ENCODE assay signal across 42 cellular contexts in genomic region chrX:70988425-70988824, GRCh38. TPM values are rescaled to one million over a fixed set of nuclear protein-coding genes. Genes with fewer than 3 reads are reported as not detected.
"Had no signal": no experiment of that assay in that cellular context is flagged by ENCODE, and none has a peak within 500 bp of the region (broad histone marks: within the 10 kb centered on the region; RNA-seq: fewer than 3 reads in every experiment).

No MANE protein-coding gene starts in this region.

- H3K36me3 ChIP-seq: adrenal gland, ascending aorta, brain microvascular endothelial cell, breast epithelium, cardiac muscle cell had no signal

- H3K9me3 Mint-ChIP-seq: activated naive CD4-positive, alpha-beta T cell treated with anti-CD3 and anti-CD28 coated beads, Interleukin-2, amount 10 ng/mL, durations not matched to agents 7 days and 5 days; activated naive CD4-positive, alpha-beta T cell treated with anti-CD3 and anti-CD28 coated beads, Interleukin-2, amount 50 U/mL, for 24 hours; activated naive CD4-positive, alpha-beta T cell treated with anti-CD3 and anti-CD28 coated beads, Interleukin-2, amount 50 U/mL, for 72 hours; activated naive CD8-positive, alpha-beta T cell treated with anti-CD3 and anti-CD28 coated beads for 36 hours; activated naive CD8-positive, alpha-beta T cell treated with anti-CD3 and anti-CD28 coated beads, Interleukin-2, amount 10 ng/mL, durations not matched to agents 7 days and 5 days; activated naive CD8-positive, alpha-beta T cell treated with anti-CD3 and anti-CD28 coated beads, Interleukin-2, amount 50 U/mL, for 24 hours; activated T-cell treated with anti-CD3 and anti-CD28 coated beads, Interleukin-2, amount 50 U/mL, for 4 hours; activated T-cell treated with anti-CD3 and anti-CD28 coated beads, Interleukin-2, amount 50 U/mL, for 72 hours; activated T-helper 1 cell treated with anti-CD3 and anti-CD28 coated beads, Interleukin-12 subunit alpha, Interleukin-12 subunit beta, Interleukin-2, Interleukin-4 antibody, amounts not matched to agents 30 ng/mL and 10 ng/mL and 1 ng/mL, durations not matched to agents 14 hours and 24 hours and 36 hours; activated T-helper 17 cell treated with anti-CD3 and anti-CD28 coated beads, Interleukin-2, amount 50 U/mL, for 72 hours; activated T-helper 2 cell treated with anti-CD3 and anti-CD28 coated beads, Interferon-gamma antibody, Interleukin-2, Interleukin-4, amounts not matched to agents 10 μg/mL and 5 μg/mL and 100 μg/mL, durations not matched to agents 14 hours and 24 hours and 36 hours; central memory CD8-positive, alpha-beta T cell had no signal

- H3K4me3 Mint-ChIP-seq: activated naive CD4-positive, alpha-beta T cell treated with anti-CD3 and anti-CD28 coated beads for 36 hours; activated naive CD4-positive, alpha-beta T cell treated with anti-CD3 and anti-CD28 coated beads, Interleukin-2, amount 10 ng/mL, durations not matched to agents 7 days and 5 days; activated naive CD4-positive, alpha-beta T cell treated with anti-CD3 and anti-CD28 coated beads, Interleukin-2, amount 50 U/mL, for 24 hours; activated naive CD8-positive, alpha-beta T cell; activated naive CD8-positive, alpha-beta T cell treated with anti-CD3 and anti-CD28 coated beads for 36 hours; activated naive CD8-positive, alpha-beta T cell treated with anti-CD3 and anti-CD28 coated beads, Interleukin-2, amount 10 ng/mL, durations not matched to agents 7 days and 5 days; activated naive CD8-positive, alpha-beta T cell treated with anti-CD3 and anti-CD28 coated beads, Interleukin-2, amount 50 U/mL, for 24 hours; activated T-cell treated with anti-CD3 and anti-CD28 coated beads, Interleukin-2, amount 50 U/mL, for 24 hours; activated T-cell treated with anti-CD3 and anti-CD28 coated beads, Interleukin-2, amount 50 U/mL, for 4 hours; activated T-cell treated with anti-CD3 and anti-CD28 coated beads, Interleukin-2, amount 50 U/mL, for 72 hours; activated T-helper 1 cell treated with anti-CD3 and anti-CD28 coated beads, Interleukin-12 subunit alpha, Interleukin-12 subunit beta, Interleukin-2, Interleukin-4 antibody, amounts not matched to agents 30 ng/mL and 10 ng/mL and 1 ng/mL, durations not matched to agents 14 hours and 24 hours and 36 hours; activated T-helper 17 cell treated with anti-CD3 and anti-CD28 coated beads, Interleukin-2, amount 50 U/mL, for 72 hours; brain; central memory CD8-positive, alpha-beta T cell had no signal

- H3K27me3 Mint-ChIP-seq: activated naive CD4-positive, alpha-beta T cell treated with anti-CD3 and anti-CD28 coated beads, Interleukin-2, amount 10 ng/mL, durations not matched to agents 7 days and 5 days; activated naive CD4-positive, alpha-beta T cell treated with anti-CD3 and anti-CD28 coated beads, Interleukin-2, amount 50 U/mL, for 24 hours; activated naive CD8-positive, alpha-beta T cell; activated naive CD8-positive, alpha-beta T cell treated with anti-CD3 and anti-CD28 coated beads for 36 hours; activated naive CD8-positive, alpha-beta T cell treated with anti-CD3 and anti-CD28 coated beads, Interleukin-2, amount 10 ng/mL, durations not matched to agents 7 days and 5 days; activated naive CD8-positive, alpha-beta T cell treated with anti-CD3 and anti-CD28 coated beads, Interleukin-2, amount 50 U/mL, for 24 hours; activated T-helper 17 cell treated with anti-CD3 and anti-CD28 coated beads, Interleukin-2, amount 50 U/mL, for 72 hours; brain; central memory CD8-positive, alpha-beta T cell had no signal

- H3K4me1 ChIP-seq: adrenal gland, ascending aorta, body of pancreas, breast epithelium had no signal

- H3K27ac ChIP-seq: adrenal gland, ascending aorta, body of pancreas, brain microvascular endothelial cell, breast epithelium, cardiac muscle cell had no signal

- H3K4me1 Mint-ChIP-seq: activated naive CD4-positive, alpha-beta T cell treated with anti-CD3 and anti-CD28 coated beads, Interleukin-2, amount 10 ng/mL, durations not matched to agents 7 days and 5 days; activated naive CD4-positive, alpha-beta T cell treated with anti-CD3 and anti-CD28 coated beads, Interleukin-2, amount 50 U/mL, for 24 hours; activated naive CD8-positive, alpha-beta T cell treated with anti-CD3 and anti-CD28 coated beads for 36 hours; activated naive CD8-positive, alpha-beta T cell treated with anti-CD3 and anti-CD28 coated beads, Interleukin-2, amount 50 U/mL, for 24 hours; activated T-helper 17 cell treated with anti-CD3 and anti-CD28 coated beads, Interleukin-2, amount 50 U/mL, for 72 hours; brain; central memory CD8-positive, alpha-beta T cell had no signal

- H3K27me3 ChIP-seq: adrenal gland, ascending aorta, body of pancreas, brain microvascular endothelial cell, cardiac muscle cell had no signal

- H3K9me3 ChIP-seq: body of pancreas had no signal

- ATAC-seq: activated naive CD4-positive, alpha-beta T cell treated with anti-CD3 and anti-CD28 coated beads, Interleukin-2, amount 50 U/mL, for 72 hours; activated naive CD8-positive, alpha-beta T cell treated with anti-CD3 and anti-CD28 coated beads, Interleukin-2, amount 50 U/mL, for 24 hours; activated T-cell treated with anti-CD3 and anti-CD28 coated beads, Interleukin-2, amount 50 U/mL, for 4 hours; activated T-cell treated with anti-CD3 and anti-CD28 coated beads, Interleukin-2, amount 50 U/mL, for 72 hours; activated T-helper 17 cell treated with anti-CD3 and anti-CD28 coated beads, Interleukin-2, amount 50 U/mL, for 72 hours; body of pancreas had no signal

- H3K4me3 ChIP-seq: adrenal gland, ascending aorta, body of pancreas, breast epithelium, cardiac muscle cell had no signal

- DNase-seq: activated effector memory CD4-positive, alpha-beta T cell treated with anti-CD3 and anti-CD28 coated beads, Interleukin-2, amount 50 U/mL, for 16 hours; activated effector memory CD4-positive, alpha-beta T cell treated with Interleukin-2 at 50 U/mL for 16 hours; activated gamma-delta T cell; activated gamma-delta T cell treated with Interleukin-2 at 50 U/mL for 16 hours; activated naive CD4-positive, alpha-beta T cell; activated naive CD4-positive, alpha-beta T cell treated with anti-CD3 and anti-CD28 coated beads for 36 hours; activated naive CD4-positive, alpha-beta T cell treated with anti-CD3 and anti-CD28 coated beads, Interleukin-2, amount 10 ng/mL, durations not matched to agents 7 days and 5 days; activated naive CD4-positive, alpha-beta T cell treated with anti-CD3 and anti-CD28 coated beads, Interleukin-2, amount 50 U/mL, for 16 hours; activated naive CD4-positive, alpha-beta T cell treated with Interleukin-2 at 50 U/mL for 16 hours; activated naive CD8-positive, alpha-beta T cell treated with anti-CD3 and anti-CD28 coated beads for 36 hours; activated naive CD8-positive, alpha-beta T cell treated with anti-CD3 and anti-CD28 coated beads, Interleukin-2, amount 10 ng/mL, durations not matched to agents 7 days and 5 days; activated naive CD8-positive, alpha-beta T cell treated with anti-CD3 and anti-CD28 coated beads, Interleukin-2, amount 50 U/mL, for 24 hours; activated T-cell treated with anti-CD3 and anti-CD28 coated beads, Interleukin-2, amount 50 U/mL, for 1 hour; activated T-cell treated with anti-CD3 and anti-CD28 coated beads, Interleukin-2, amount 50 U/mL, for 24 hours; activated T-cell treated with anti-CD3 and anti-CD28 coated beads, Interleukin-2, amount 50 U/mL, for 4 hours; activated T-cell treated with anti-CD3 and anti-CD28 coated beads, Interleukin-2, amount 50 U/mL, for 48 hours; activated T-cell treated with anti-CD3 and anti-CD28 coated beads, Interleukin-2, amount 50 U/mL, for 72 hours; amniotic stem cell; amygdala; anterior cingulate cortex; aorta; body of pancreas; brain microvascular endothelial cell; caudate nucleus; central memory CD4-positive, alpha-beta T cell; cerebellar nuclear complex had no signal

- FAIRE-seq: astrocyte, bronchial epithelial cell had no signal

- H3K27ac Mint-ChIP-seq: activated naive CD4-positive, alpha-beta T cell treated with anti-CD3 and anti-CD28 coated beads for 36 hours; activated naive CD4-positive, alpha-beta T cell treated with anti-CD3 and anti-CD28 coated beads, Interleukin-2, amount 10 ng/mL, durations not matched to agents 7 days and 5 days; activated naive CD4-positive, alpha-beta T cell treated with anti-CD3 and anti-CD28 coated beads, Interleukin-2, amount 50 U/mL, for 24 hours; activated naive CD8-positive, alpha-beta T cell; activated naive CD8-positive, alpha-beta T cell treated with anti-CD3 and anti-CD28 coated beads for 36 hours; activated naive CD8-positive, alpha-beta T cell treated with anti-CD3 and anti-CD28 coated beads, Interleukin-2, amount 10 ng/mL, durations not matched to agents 7 days and 5 days; activated naive CD8-positive, alpha-beta T cell treated with anti-CD3 and anti-CD28 coated beads, Interleukin-2, amount 50 U/mL, for 24 hours; activated T-cell treated with anti-CD3 and anti-CD28 coated beads, Interleukin-2, amount 50 U/mL, for 24 hours; activated T-cell treated with anti-CD3 and anti-CD28 coated beads, Interleukin-2, amount 50 U/mL, for 72 hours; activated T-helper 1 cell treated with anti-CD3 and anti-CD28 coated beads, Interleukin-12 subunit alpha, Interleukin-12 subunit beta, Interleukin-2, Interleukin-4 antibody, amounts not matched to agents 30 ng/mL and 10 ng/mL and 1 ng/mL, durations not matched to agents 14 hours and 24 hours and 36 hours; activated T-helper 17 cell treated with anti-CD3 and anti-CD28 coated beads, Interleukin-2, amount 50 U/mL, for 72 hours; activated T-helper 2 cell treated with anti-CD3 and anti-CD28 coated beads, Interferon-gamma antibody, Interleukin-2, Interleukin-4, amounts not matched to agents 10 μg/mL and 5 μg/mL and 100 μg/mL, durations not matched to agents 14 hours and 24 hours and 36 hours; brain had no signal

- H3K36me3 Mint-ChIP-seq: activated naive CD4-positive, alpha-beta T cell treated with anti-CD3 and anti-CD28 coated beads, Interleukin-2, amount 10 ng/mL, durations not matched to agents 7 days and 5 days; activated naive CD4-positive, alpha-beta T cell treated with anti-CD3 and anti-CD28 coated beads, Interleukin-2, amount 50 U/mL, for 24 hours; activated naive CD4-positive, alpha-beta T cell treated with anti-CD3 and anti-CD28 coated beads, Interleukin-2, amount 50 U/mL, for 72 hours; activated naive CD8-positive, alpha-beta T cell; activated naive CD8-positive, alpha-beta T cell treated with anti-CD3 and anti-CD28 coated beads, Interleukin-2, amount 10 ng/mL, durations not matched to agents 7 days and 5 days; brain had no signal

RNA-seq across cellular contexts. Expression of gene SLC7A3, which starts 57.5 kb away (rescaled TPM):
- total RNA-seq: activated T-helper 1 cell treated with anti-CD3 and anti-CD28 coated beads, Interleukin-12 subunit alpha, Interleukin-12 subunit beta, Interleukin-2, Interleukin-4 antibody, amounts not matched to agents 30 ng/mL and 10 ng/mL and 1 ng/mL, durations not matched to agents 14 hours and 24 hours and 36 hours; activated T-helper 17 cell treated with anti-CD3 and anti-CD28 coated beads, Interleukin-2, amount 50 U/mL, for 72 hours; activated T-helper 2 cell treated with anti-CD3 and anti-CD28 coated beads, Interferon-gamma antibody, Interleukin-2, Interleukin-4, amounts not matched to agents 10 μg/mL and 5 μg/mL and 100 μg/mL, durations not matched to agents 14 hours and 24 hours and 36 hours; aorta; ascending aorta; body of pancreas; bronchial epithelial cell; cardiac septum had no signal
- polyA plus RNA-seq: adipose tissue, adrenal gland, aorta had no signal
